ENCODE assay signal across 13 cellular contexts in genomic region chr13:50152655-50153309, GRCh38.
DNase-seq lines count a peak whose midpoint lies in the region; ATAC-seq, FAIRE-seq and TF ChIP-seq lines count a peak whose summit lies in the region.
"Had no signal": no experiment of that assay in that cellular context is flagged by ENCODE, and none has a peak within 500 bp of the region (broad histone marks: within the 10 kb centered on the region; RNA-seq: fewer than 3 reads in every experiment).

No MANE protein-coding gene starts in this region.

- POLR2A ChIA-PET in HepG2 (lab: Yijun Ruan, JAX) = no interaction called here

- ATAC-seq in GM21381 (IDR thresholded peaks at IDR 0.05; ENCODE audit: unreplicated experiment) = peak; percentile 49
- ATAC-seq in HepG2 = no peak
- ATAC-seq in HG03460 (IDR thresholded peaks at IDR 0.05; ENCODE audit: unreplicated experiment) = no peak
- ATAC-seq in HG02884 (IDR thresholded peaks at IDR 0.05; ENCODE audit: unreplicated experiment) = no peak

- H3K36me3 ChIP-seq in HepG2 (replicated peaks in 1 of 2; ENCODE audit: control insufficient read depth in 1 of 2, insufficient read depth in 2 of 2, low read length in 2 of 2) = no peaks in the 10 kb centered on the region
- H3K36me3 ChIP-seq: WERI-Rb-1 had no signal

- TF ChIP-seq EP300 in HepG2 (IDR thresholded peaks at IDR 0.05; ENCODE audit: low read depth in 2 of 2, low read length in 2 of 2) = no peak
- no peak for TF ChIP-seq EP300 in HepG2 (CRISPR knock-in tag; IDR thresholded peaks at IDR 0.05; ENCODE audit: borderline replicate concordance)

- H3K4me2 ChIP-seq in HepG2 (ENCODE audit: low read depth, low read length) = peak overlapping the region; percentile 38

- no peak overlapping the region for H3K9ac ChIP-seq in HepG2 (ENCODE audit: insufficient read depth, low read depth, low read length)

- H3K27ac ChIP-seq in HepG2 (ENCODE audit: extremely low read length, insufficient read depth, low read length) = no peak overlapping the region
- H3K27ac ChIP-seq: WERI-Rb-1 had no signal

- H3K9me3 ChIP-seq in HepG2 (ENCODE audit: low read length) = no peaks in the 10 kb centered on the region

- no peaks in the 10 kb centered on the region for H3K27me3 ChIP-seq in HepG2 (ENCODE audit: control insufficient read depth in 1 of 2, insufficient read depth in 2 of 2, low read length in 2 of 2)

- no peak for FAIRE-seq in HepG2 (lab: Jason Lieb, UNC)

- no peak for TF ChIP-seq CTCF in HepG2 (CRISPR knock-in tag; IDR thresholded peaks at IDR 0.05)

- no peak overlapping the region for H3K4me3 ChIP-seq in HepG2 (replicated peaks in 1 of 3; ENCODE audit: insufficient read depth in 1 of 3, low read depth in 2 of 3, low read length in 3 of 3)
- H3K4me3 ChIP-seq: lung had no signal

- in situ Hi-C loops in HepG2 (cut with HindIII; ENCODE audit: extremely low pct_ligation_motif_present, low pct_unique_long_range_greater_than_20kb) = no loop called here

- no peaks in the 10 kb centered on the region for H3K79me2 ChIP-seq in HepG2 (ENCODE audit: insufficient read depth, low read length)

- WGBS in HepG2 (ENCODE audit: low lambda C conversion rate) = 48% methylated on average over 7 of the region's 7 CpGs

- DNase-seq in COLO829 (ENCODE audit: low spot score) = peak; percentile 66
- peak; percentile 31 for DNase-seq in RPMI7951 (ENCODE audit: low read depth)
- no peak for DNase-seq in HepG2 (ENCODE audit: low spot score)
- no peak for DNase-seq in glomerular visceral epithelial cell (ENCODE audit: extremely low spot score)
- DNase-seq in GOT3 (lab: John Stamatoyannopoulos, UW) = no peak
- DNase-seq: dermis blood vessel endothelial cell, EL, NCI-H1930, WERI-Rb-1 had no signal

- CTCF ChIA-PET in HepG2 (lab: Yijun Ruan, JAX; ENCODE audit: low intra/inter-chr PET ratio, low total read pairs) = no interaction called here

- TF ChIP-seq RAD21 in HepG2 (CRISPR knock-in tag; IDR thresholded peaks at IDR 0.05) = no peak

- BruUV-seq in HepG2 (replicated peaks; lab: Mats Ljungman, UMichigan) = no TSS peak

- H4K20me1 ChIP-seq in HepG2 (ENCODE audit: insufficient read depth, low read length) = no peaks in the 10 kb centered on the region

- intact Hi-C loops in HepG2 (cut with micrococcal nuclease; ENCODE audit: unreplicated experiment) = no loop called here

- no peak for TF ChIP-seq POLR2A in HepG2 (IDR thresholded peaks at IDR 0.05; ENCODE audit: insufficient read depth in 1 of 2, low read depth in 2 of 2, low read length in 2 of 2)

- H3K4me1 ChIP-seq in HepG2 (ENCODE audit: insufficient read depth, low read length) = peaks cover 30% of the 10 kb centered on the region

- no peak overlapping the region for H2AFZ ChIP-seq in HepG2 (ENCODE audit: low read length)

TF ChIP-seq in HepG2, 621 proteins besides CTCF, POLR2A, EP300 and RAD21:
- TF ChIP-seq ZSCAN22 (CRISPR knock-in tag; IDR thresholded peaks at IDR 0.05) (no peak), RBM39 (IDR thresholded peaks at IDR 0.05; ENCODE audit: low read depth, low read length, poor library complexity, severe bottlenecking) (no peak), ARID2 (CRISPR knock-in tag; IDR thresholded peaks at IDR 0.05; ENCODE audit: borderline replicate concordance) (no peak), HMG20B (CRISPR knock-in tag; conservative IDR thresholded peaks at IDR 0.05) (no peak), CEBPG (CRISPR knock-in tag; IDR thresholded peaks at IDR 0.05) (no peak), NCOA2 (CRISPR knock-in tag; IDR thresholded peaks at IDR 0.05) (no peak), CAMTA2 (CRISPR knock-in tag; IDR thresholded peaks at IDR 0.05; ENCODE audit: borderline replicate concordance) (no peak), ETS1 (CRISPR knock-in tag; IDR thresholded peaks at IDR 0.05) (no peak), DRAP1 (CRISPR knock-in tag; IDR thresholded peaks at IDR 0.05) (no peak), GABPA (IDR thresholded peaks at IDR 0.05; ENCODE audit: low read depth, low read length) (no peak), GABPA (CRISPR knock-in tag; IDR thresholded peaks at IDR 0.05; ENCODE audit: low read depth) (no peak), ATF1 (CRISPR knock-in tag; IDR thresholded peaks at IDR 0.05) (no peak), ATF3 (CRISPR knock-in tag; IDR thresholded peaks at IDR 0.05) (no peak), TOPORS (CRISPR knock-in tag; IDR thresholded peaks at IDR 0.05) (no peak)

Comparison
In these comparisons a context has a peak if more than half of its experiments do, and no peak if none do; other contexts are left out.
1. DNase-seq: peak in COLO829 (single experiment) and RPMI7951 (single experiment); none in HepG2 (single experiment), glomerular visceral epithelial cell (single experiment) and GOT3 (single experiment).